In genomic region chr1:66761273-66761672, GRCh38 we compare ENCODE assay signal across 14 cellular contexts.
A peak's percentile ranks its signal among the peaks of the same experiment; 100 is the strongest.
DNase-seq lines count a peak whose midpoint lies in the region; ATAC-seq and TF ChIP-seq lines count a peak whose summit lies in the region.
"Had no signal": no experiment of that assay in that cellular context is flagged by ENCODE, and none has a peak within 500 bp of the region (broad histone marks: within the 10 kb centered on the region; RNA-seq: fewer than 3 reads in every experiment).

No MANE protein-coding gene starts in this region.

- H3K9me3 Mint-ChIP-seq in activated naive CD8-positive, alpha-beta T cell treated with anti-CD3 and anti-CD28 coated beads, Interleukin-2, amount 50 U/mL, for 24 hours, result no peaks in the 10 kb centered on the region
- H3K9me3 Mint-ChIP-seq: activated B cell treated with CpG ODN at 0.5 μM for 24 hours; activated naive CD8-positive, alpha-beta T cell treated with anti-CD3 and anti-CD28 coated beads, Interleukin-2, amount 10 ng/mL, durations not matched to agents 7 days and 5 days; memory B cell had no signal

- no peak for ATAC-seq in HG02588 (IDR thresholded peaks at IDR 0.05; ENCODE audit: unreplicated experiment)
- no peak for ATAC-seq in activated naive CD8-positive, alpha-beta T cell treated with anti-CD3 and anti-CD28 coated beads, Interleukin-2, amount 50 U/mL, for 24 hours
- ATAC-seq: esophagus mucosa had no signal

- peak overlapping the region; percentile 72 for H3K27ac ChIP-seq in neutrophil

- no peaks in the 10 kb centered on the region for H3K9me3 ChIP-seq in neutrophil

- intact Hi-C loops in head of caudate nucleus (cut with DNase I), result no loop called here

- H3K36me3 Mint-ChIP-seq in activated naive CD8-positive, alpha-beta T cell treated with anti-CD3 and anti-CD28 coated beads, Interleukin-2, amount 50 U/mL, for 24 hours (ENCODE audit: low read depth), result no peaks in the 10 kb centered on the region
- H3K36me3 Mint-ChIP-seq: memory B cell had no signal

- TF ChIP-seq CTCF in choroid plexus epithelial cell (conservative IDR thresholded peaks at IDR 0.05; ENCODE audit: low read depth, low read length), result peak; percentile 39
- TF ChIP-seq CTCF in neutrophil (IDR thresholded peaks at IDR 0.05), result no peak

- DNase-seq in GM04504 (ENCODE audit: low read depth), result peak; percentile 22
- peak; percentile 55 for DNase-seq in MV-4-11 (lab: John Stamatoyannopoulos, UW)
- peak; percentile 61 for DNase-seq in choroid plexus epithelial cell (ENCODE audit: low read depth)
- no peak for DNase-seq in GF-D8 (lab: John Stamatoyannopoulos, UW)
- no peak for DNase-seq in activated naive CD8-positive, alpha-beta T cell treated with anti-CD3 and anti-CD28 coated beads, Interleukin-2, amount 50 U/mL, for 24 hours
- DNase-seq in head of caudate nucleus, result no peak
- DNase-seq: activated B cell treated with CpG ODN at 0.5 μM for 24 hours; activated naive CD8-positive, alpha-beta T cell treated with anti-CD3 and anti-CD28 coated beads, Interleukin-2, amount 10 ng/mL, durations not matched to agents 7 days and 5 days; NCI-H2029; NCI-H774 had no signal

- no peak overlapping the region for H3K27ac Mint-ChIP-seq in activated naive CD8-positive, alpha-beta T cell treated with anti-CD3 and anti-CD28 coated beads, Interleukin-2, amount 50 U/mL, for 24 hours
- H3K27ac Mint-ChIP-seq: activated B cell treated with CpG ODN at 0.5 μM for 24 hours; activated naive CD8-positive, alpha-beta T cell treated with anti-CD3 and anti-CD28 coated beads, Interleukin-2, amount 10 ng/mL, durations not matched to agents 7 days and 5 days; memory B cell had no signal

- H3K27me3 ChIP-seq in neutrophil, result no peaks in the 10 kb centered on the region

- peaks cover 18 to 20% of the 10 kb centered on the region in 2 experiments for H3K4me1 ChIP-seq in neutrophil (ENCODE audit: control insufficient read depth in 1 of 2, insufficient read depth in 1 of 2, low read depth in 1 of 2, low read length in 1 of 2)

- H3K36me3 ChIP-seq in neutrophil, result no peaks in the 10 kb centered on the region

- H3K4me3 ChIP-seq in choroid plexus epithelial cell (ENCODE audit: low read depth, low read length), result no peak overlapping the region
- H3K4me3 ChIP-seq in neutrophil (ENCODE audit: low read depth in 1 of 2, low read length in 1 of 2), result no peak overlapping the region

- H3K27me3 Mint-ChIP-seq in activated naive CD8-positive, alpha-beta T cell treated with anti-CD3 and anti-CD28 coated beads, Interleukin-2, amount 50 U/mL, for 24 hours, result peaks cover 8% of the 10 kb centered on the region
- H3K27me3 Mint-ChIP-seq: activated B cell treated with CpG ODN at 0.5 μM for 24 hours had no signal

- H3K4me3 Mint-ChIP-seq in activated naive CD8-positive, alpha-beta T cell treated with anti-CD3 and anti-CD28 coated beads, Interleukin-2, amount 50 U/mL, for 24 hours, result no peak overlapping the region
- H3K4me3 Mint-ChIP-seq: activated B cell treated with CpG ODN at 0.5 μM for 24 hours; activated naive CD8-positive, alpha-beta T cell treated with anti-CD3 and anti-CD28 coated beads, Interleukin-2, amount 10 ng/mL, durations not matched to agents 7 days and 5 days; memory B cell had no signal

- H3K4me1 Mint-ChIP-seq in activated naive CD8-positive, alpha-beta T cell treated with anti-CD3 and anti-CD28 coated beads, Interleukin-2, amount 50 U/mL, for 24 hours, result no peaks in the 10 kb centered on the region

Comparison
In these comparisons a context has a peak if more than half of its experiments do, and no peak if none do; other contexts are left out.
1. DNase-seq: peak in GM04504 (single experiment), MV-4-11 (single experiment) and choroid plexus epithelial cell (single experiment); none in GF-D8 (single experiment), activated naive CD8-positive, alpha-beta T cell treated with anti-CD3 and anti-CD28 coated beads, Interleukin-2, amount 50 U/mL, for 24 hours (single experiment) and head of caudate nucleus (0 of 42).